12 cellular contexts compared by ENCODE assay signal in genomic region chr6:35174043-35174434, GRCh38. TPM values are rescaled to one million over a fixed set of nuclear protein-coding genes. Genes with fewer than 3 reads are reported as not detected.
"Had no signal": no experiment of that assay in that cellular context is flagged by ENCODE, and none has a peak within 500 bp of the region (broad histone marks: within the 10 kb centered on the region; RNA-seq: fewer than 3 reads in every experiment).

No MANE protein-coding gene starts in this region.

- H3K27me3 Mint-ChIP-seq: activated naive CD4-positive, alpha-beta T cell treated with anti-CD3 and anti-CD28 coated beads, Interleukin-2, amount 50 U/mL, for 24 hours had no signal

- H3K4me1 ChIP-seq: adrenal gland had no signal

- H3K4me3 Mint-ChIP-seq: activated CD4-positive, alpha-beta T cell treated with anti-CD3 and anti-CD28 coated beads for 36 hours; activated naive CD4-positive, alpha-beta T cell treated with anti-CD3 and anti-CD28 coated beads, Interleukin-2, amount 50 U/mL, for 24 hours; activated T-cell treated with anti-CD3 and anti-CD28 coated beads, Interleukin-2, amount 50 U/mL, for 24 hours had no signal

- H3K4me1 Mint-ChIP-seq: activated naive CD4-positive, alpha-beta T cell treated with anti-CD3 and anti-CD28 coated beads, Interleukin-2, amount 50 U/mL, for 24 hours had no signal

- H3K27ac Mint-ChIP-seq: activated CD4-positive, alpha-beta T cell treated with anti-CD3 and anti-CD28 coated beads for 36 hours; activated naive CD4-positive, alpha-beta T cell treated with anti-CD3 and anti-CD28 coated beads, Interleukin-2, amount 50 U/mL, for 24 hours; activated T-cell treated with anti-CD3 and anti-CD28 coated beads, Interleukin-2, amount 50 U/mL, for 24 hours had no signal

- DNase-seq: activated CD4-positive, alpha-beta T cell treated with anti-CD3 and anti-CD28 coated beads for 36 hours; activated T-cell treated with anti-CD3 and anti-CD28 coated beads, Interleukin-2, amount 50 U/mL, for 24 hours; adrenal gland; dorsolateral prefrontal cortex; left colon; lower lobe of right lung; ovary; stimulated activated CD4-positive, alpha-beta T cell treated with anti-CD3 and anti-CD28 coated beads, Interleukin-1b, Interleukin-23, amount 100 ng/mL, for 48 hours had no signal

- H3K36me3 Mint-ChIP-seq: activated naive CD4-positive, alpha-beta T cell treated with anti-CD3 and anti-CD28 coated beads, Interleukin-2, amount 50 U/mL, for 24 hours had no signal

- H3K4me3 ChIP-seq: adrenal gland, dorsolateral prefrontal cortex, lower lobe of right lung, ovary had no signal

- ATAC-seq: activated CD4-positive, alpha-beta T cell treated with anti-CD3 and anti-CD28 coated beads for 36 hours; left colon; lower lobe of right lung; sciatic nerve had no signal

- H3K9me3 ChIP-seq: adrenal gland, lower lobe of right lung, ovary had no signal

- H3K27me3 ChIP-seq: adrenal gland, dorsolateral prefrontal cortex, ovary had no signal

- H3K36me3 ChIP-seq: adrenal gland, lower lobe of right lung, ovary had no signal

- H3K9me3 Mint-ChIP-seq: activated naive CD4-positive, alpha-beta T cell treated with anti-CD3 and anti-CD28 coated beads, Interleukin-2, amount 50 U/mL, for 24 hours had no signal

- H3K27ac ChIP-seq: adrenal gland, dorsolateral prefrontal cortex, lower lobe of right lung, ovary had no signal

RNA-seq across cellular contexts. Expression of gene TCP11, which starts 32.9 kb away (rescaled TPM):
- total RNA-seq: activated CD4-positive, alpha-beta T cell treated with anti-CD3 and anti-CD28 coated beads for 36 hours; cardiac septum; left colon; lower lobe of right lung; sciatic nerve; T-helper 1 cell treated with Interleukin-12 subunit alpha and Interleukin-12 subunit beta and Interleukin-4 antibody, amounts not matched to agents 30 ng/mL and 1 ng/mL, for 36 hours had no signal

RNA-seq across cellular contexts. Expression of gene SCUBE3, which starts 39.7 kb away (rescaled TPM):
- total RNA-seq: activated CD4-positive, alpha-beta T cell treated with anti-CD3 and anti-CD28 coated beads for 36 hours; T-helper 1 cell treated with Interleukin-12 subunit alpha and Interleukin-12 subunit beta and Interleukin-4 antibody, amounts not matched to agents 30 ng/mL and 1 ng/mL, for 36 hours had no signal
